1 cellular context compared by ENCODE assay signal in the genomic region with DNA sequence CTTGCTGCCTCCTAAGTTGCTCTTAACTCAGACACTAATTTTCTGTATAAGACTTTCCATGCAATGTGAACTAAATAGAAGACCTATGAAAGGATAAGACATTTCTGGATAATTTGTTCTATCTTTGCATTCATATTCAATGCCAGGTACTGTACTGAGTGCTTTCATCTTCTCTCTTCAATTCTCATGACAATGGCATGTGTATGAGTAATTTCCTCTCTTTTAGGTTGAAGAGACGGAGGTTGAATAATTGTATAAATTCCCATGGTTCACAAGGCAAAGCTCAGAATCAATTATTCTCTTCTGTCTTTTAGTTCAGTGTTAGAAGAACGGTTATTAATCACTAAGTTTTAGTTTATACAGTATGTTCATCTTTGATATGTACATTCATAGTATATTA.
TF ChIP-seq lines count a peak whose summit lies in the region.

No MANE protein-coding gene starts in this region.

TF ChIP-seq in IMR-90, 13 proteins besides CTCF, POLR2A, EP300 and RAD21:
- TF ChIP-seq CHD1 (IDR thresholded peaks at IDR 0.05; ENCODE audit: low read depth, low read length) (no peak), MXI1 (IDR thresholded peaks at IDR 0.05; ENCODE audit: borderline replicate concordance, low read depth, low read length) (no peak), FOS (IDR thresholded peaks at IDR 0.05; ENCODE audit: low read depth, low read length) (no peak)
- TF ChIP-seq, protein P1, sequence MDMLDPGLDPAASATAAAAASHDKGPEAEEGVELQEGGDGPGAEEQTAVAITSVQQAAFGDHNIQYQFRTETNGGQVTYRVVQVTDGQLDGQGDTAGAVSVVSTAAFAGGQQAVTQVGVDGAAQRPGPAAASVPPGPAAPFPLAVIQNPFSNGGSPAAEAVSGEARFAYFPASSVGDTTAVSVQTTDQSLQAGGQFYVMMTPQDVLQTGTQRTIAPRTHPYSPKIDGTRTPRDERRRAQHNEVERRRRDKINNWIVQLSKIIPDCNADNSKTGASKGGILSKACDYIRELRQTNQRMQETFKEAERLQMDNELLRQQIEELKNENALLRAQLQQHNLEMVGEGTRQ (IDR thresholded peaks at IDR 0.05; ENCODE audit: low read depth, low read length): no peak
